In genomic region chr1:112840631-112841624, GRCh38 we compare ENCODE assay signal across 10 cellular contexts.
DNase-seq lines count a peak whose midpoint lies in the region; ATAC-seq, FAIRE-seq and TF ChIP-seq lines count a peak whose summit lies in the region.
"Had no signal": no experiment of that assay in that cellular context is flagged by ENCODE, and none has a peak within 500 bp of the region (broad histone marks: within the 10 kb centered on the region; RNA-seq: fewer than 3 reads in every experiment).

No MANE protein-coding gene starts in this region.

- FAIRE-seq in K562 (lab: Jason Lieb, UNC) (no peak), kidney (lab: Jason Lieb, UNC) (no peak)

- ATAC-seq in GM18907 (IDR thresholded peaks at IDR 0.05; ENCODE audit: unreplicated experiment), result peak; percentile 61
- ATAC-seq in K562, result no peak

- BruUV-seq in K562 (replicated peaks; lab: Mats Ljungman, UMichigan), result no TSS peak

- no peaks in the 10 kb centered on the region for H4K20me1 ChIP-seq in K562 (replicated peaks; ENCODE audit: control insufficient read depth, insufficient read depth, low read length)

- H2AFZ ChIP-seq in K562 (ENCODE audit: low read depth, low read length), result no peak overlapping the region

- H3K4me1 ChIP-seq in K562 (replicated peaks in 1 of 2; ENCODE audit: control insufficient read depth in 2 of 2, insufficient read depth in 2 of 2, low read length in 2 of 2) (no peaks in the 10 kb centered on the region), kidney (ENCODE audit: control insufficient read depth in 1 of 2, insufficient read depth in 1 of 2, low read depth in 1 of 2, low read length in 2 of 2) (no peaks in the 10 kb centered on the region)
- H3K4me1 ChIP-seq: SJCRH30 had no signal

- H3K4me2 ChIP-seq in K562 (ENCODE audit: insufficient read depth, low read length), result no peak overlapping the region

- 22% methylated on average over 7 of the region's 7 CpGs for WGBS in K562 (ENCODE audit: insufficient coverage, low coverage, missing lambda C conversion rate)

- DNase-seq in Ammon's horn (ENCODE audit: low spot score), result peak; percentile 68
- DNase-seq in M059J (ENCODE audit: low read depth), result peak; percentile 59
- no peak for DNase-seq in K562 (ENCODE audit: extremely low read depth in 1 of 4, low spot score in 3 of 4)
- no peak for DNase-seq in iPS-NIHi7 (ENCODE audit: extremely low spot score)
- no peak for DNase-seq in SW 1271 (lab: John Stamatoyannopoulos, UW)
- DNase-seq in kidney, result no peak
- no peak for DNase-seq in activated naive CD4-positive, alpha-beta T cell treated with anti-CD3 and anti-CD28 coated beads, Interleukin-2, amount 50 U/mL, for 16 hours
- DNase-seq: effector memory CD4-positive, alpha-beta T cell had no signal

- H3K36me3 ChIP-seq in K562 (ENCODE audit: control insufficient read depth, insufficient read depth, low read length) (no peaks in the 10 kb centered on the region), kidney (ENCODE audit: control insufficient read depth in 1 of 2, insufficient read depth in 2 of 2, low read length in 2 of 2) (no peaks in the 10 kb centered on the region)
- H3K36me3 ChIP-seq: SJCRH30 had no signal

- in situ Hi-C loops in K562 (cut with MboI), result no loop called here

- CTCF ChIA-PET in K562 (lab: Yijun Ruan, JAX; ENCODE audit: low intra/inter-chr PET ratio), result no interaction called here

- TF ChIP-seq EP300 in K562 (IDR thresholded peaks at IDR 0.05; ENCODE audit: low read length), result no peak

- H3K9me1 ChIP-seq in K562 (ENCODE audit: control insufficient read depth, insufficient read depth, low read length), result no peaks in the 10 kb centered on the region

- H3K4me3 ChIP-seq in K562, result no peak overlapping the region
- H3K4me3 ChIP-seq in kidney (ENCODE audit: low read length in 2 of 2), result no peak overlapping the region
- H3K4me3 ChIP-seq: SJCRH30 had no signal

- H3K27me3 ChIP-seq in K562 (ENCODE audit: control insufficient read depth in 2 of 2, insufficient read depth in 2 of 2, low read length in 2 of 2), result peaks cover 2 to 12% of the 10 kb centered on the region in 2 experiments; a peak in 3 of 5 replicates
- H3K27me3 ChIP-seq: SJCRH30 had no signal

- TF ChIP-seq RAD21 in K562 (CRISPR knock-in tag; conservative IDR thresholded peaks at IDR 0.05 in 1 of 2, IDR thresholded peaks at IDR 0.05 in 1 of 2), result no peak

- H3K9ac ChIP-seq in K562 (ENCODE audit: insufficient read depth in 1 of 2, low read depth in 2 of 2, low read length in 2 of 2), result no peak overlapping the region
- H3K9ac ChIP-seq in kidney (ENCODE audit: low read length in 2 of 2), result no peak overlapping the region

- TF ChIP-seq POLR2A in K562 (conservative IDR thresholded peaks at IDR 0.05), result no peak

- no peak for TF ChIP-seq CTCF in K562 (IDR thresholded peaks at IDR 0.05 in 2 of 3, conservative IDR thresholded peaks at IDR 0.05 in 1 of 3; ENCODE audit: insufficient read depth in 2 of 3, low read depth in 1 of 3, low read length in 3 of 3)
- no peak for TF ChIP-seq CTCF in kidney (IDR thresholded peaks at IDR 0.05; ENCODE audit: borderline replicate concordance, extremely low read depth, insufficient read depth)

- POLR2A ChIA-PET in K562 (lab: Yijun Ruan, JAX), result interaction anchor here (0.5 to 0.9 kb wide), 3 partner anchors 13 to 446 kb away, joined by 3 read pairs; no protein-coding TSS in a partner anchor

- H3K79me2 ChIP-seq in K562 (ENCODE audit: control insufficient read depth, insufficient read depth, low read length), result no peaks in the 10 kb centered on the region

- H3K9me3 ChIP-seq in K562 (replicated peaks; ENCODE audit: control insufficient read depth, insufficient read depth, low read depth, low read length), result no peaks in the 10 kb centered on the region
- no peaks in the 10 kb centered on the region for H3K9me3 ChIP-seq in kidney (ENCODE audit: control insufficient read depth in 1 of 2, low read length in 2 of 2)
- H3K9me3 ChIP-seq: SJCRH30 had no signal

- intact Hi-C loops in K562 (cut with micrococcal nuclease) (no loop called here), kidney (cut with DNase I) (no loop called here)

- H3K27ac ChIP-seq in K562 (ENCODE audit: extremely low read depth, low read depth, low read length) (no peak overlapping the region), kidney (ENCODE audit: low read depth in 2 of 2, low read length in 2 of 2) (no peak overlapping the region)
- H3K27ac ChIP-seq: SJCRH30 had no signal

TF ChIP-seq in K562, 482 proteins besides CTCF, POLR2A, EP300 and RAD21:
- no peak for TF ChIP-seq SMARCA4 (IDR thresholded peaks at IDR 0.05)
- TF ChIP-seq GABPA (tag; conservative IDR thresholded peaks at IDR 0.05; ENCODE audit: low read depth), result 0 out of 2 replicates have a peak, but pooled peaks have one; percentile 28
- TF ChIP-seq KDM5B (IDR thresholded peaks at IDR 0.05; ENCODE audit: insufficient replicate concordance, low read depth, low read length), result no peak

Comparison
In these comparisons a context has a peak if more than half of its experiments do, and no peak if none do; other contexts are left out.
1. DNase-seq: peak in Ammon's horn (single experiment) and M059J (single experiment); none in K562 (0 of 4), iPS-NIHi7 (single experiment), SW 1271 (0 of 2), kidney (single experiment) and activated naive CD4-positive, alpha-beta T cell treated with anti-CD3 and anti-CD28 coated beads, Interleukin-2, amount 50 U/mL, for 16 hours (single experiment).